In the genomic region with DNA sequence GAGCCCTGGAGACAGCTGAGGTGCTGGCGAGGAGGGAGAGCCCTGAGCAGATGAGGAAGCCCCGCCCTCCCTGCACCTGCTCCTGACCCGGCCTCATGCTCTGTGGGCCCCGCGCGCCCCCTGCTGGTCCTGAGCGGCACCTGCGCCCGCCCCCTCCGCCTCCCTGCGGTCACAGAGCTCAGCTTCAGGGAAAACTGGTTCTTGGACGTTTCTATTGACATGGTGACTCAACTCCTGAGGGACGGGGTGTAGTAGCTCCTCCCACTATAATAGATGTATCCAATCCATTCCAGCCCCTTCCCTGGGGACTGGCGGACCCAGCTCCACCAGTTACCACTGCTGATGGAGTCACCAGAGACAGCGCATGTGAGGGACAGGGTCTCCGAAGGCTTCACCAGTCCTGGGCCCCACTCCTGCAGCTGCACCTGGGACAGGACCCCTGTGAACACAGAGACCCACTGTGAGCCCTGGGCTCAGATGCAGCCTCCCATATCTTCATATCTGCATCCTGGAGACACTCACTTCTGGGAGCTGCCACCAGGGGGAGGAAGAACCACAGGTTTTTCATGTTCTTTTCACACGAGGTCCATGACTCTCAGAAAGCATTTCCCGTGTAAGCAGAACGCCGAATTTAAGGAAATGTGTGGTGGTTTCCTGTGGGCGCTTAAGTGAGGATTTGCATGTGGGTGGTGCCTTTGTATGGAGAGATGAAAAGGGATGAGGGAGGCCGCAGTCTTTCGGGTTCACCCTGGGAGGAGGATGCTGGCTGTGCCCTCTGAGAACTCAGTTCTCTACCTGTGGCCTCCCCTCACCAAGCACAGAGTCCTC, we compare ENCODE assay signal across 8 cellular contexts.
DNase-seq lines count a peak whose midpoint lies in the region; ATAC-seq and TF ChIP-seq lines count a peak whose summit lies in the region.

No MANE protein-coding gene starts in this region.

- H3K27me3 ChIP-seq in KMS-11 (ENCODE audit: insufficient read depth, low read depth), result no peaks in the 10 kb centered on the region
- peaks cover 0 to 8% of the 10 kb centered on the region in 2 experiments for H3K27me3 ChIP-seq in mesenchymal stem cell (ENCODE audit: control insufficient read depth in 1 of 2, insufficient read depth in 1 of 2, low read length in 2 of 2)

- H4K8ac ChIP-seq in mesenchymal stem cell (ENCODE audit: low read length), result no peak overlapping the region

- H3K18ac ChIP-seq in mesenchymal stem cell (ENCODE audit: low read depth in 1 of 2, low read length in 2 of 2), result no peak overlapping the region

- H3K9me3 Mint-ChIP-seq in stimulated activated effector memory CD8-positive, alpha-beta T cell treated with anti-CD3 and anti-CD28 coated beads, Interleukin-12 subunit alpha, Interleukin-12 subunit beta, amount 100 ng/mL, for 72 hours, result no peaks in the 10 kb centered on the region

- no peak overlapping the region for H4K91ac ChIP-seq in mesenchymal stem cell (ENCODE audit: low read length)

- H3K4me3 ChIP-seq in AG10803 (ENCODE audit: low read length) (no peak overlapping the region), KMS-11 (IDR thresholded peaks at IDR 0.05; ENCODE audit: insufficient read depth, low read depth, low read length) (no peak overlapping the region), mesenchymal stem cell (ENCODE audit: insufficient read depth in 1 of 2, low read depth in 1 of 2, low read length in 2 of 2) (no peak overlapping the region)

- no peak overlapping the region for H2BK15ac ChIP-seq in mesenchymal stem cell (ENCODE audit: low read depth, poor library complexity, severe bottlenecking)

- H3K4me1 Mint-ChIP-seq in stimulated activated effector memory CD8-positive, alpha-beta T cell treated with anti-CD3 and anti-CD28 coated beads, Interleukin-12 subunit alpha, Interleukin-12 subunit beta, amount 100 ng/mL, for 72 hours, result peaks cover 12% of the 10 kb centered on the region

- H3K23ac ChIP-seq in mesenchymal stem cell (ENCODE audit: low read length in 2 of 2), result no peak overlapping the region

- in situ Hi-C loops in SK-MEL-5 (cut with HindIII; ENCODE audit: low pct_unique_long_range_greater_than_20kb, low sequenced_read_pairs), result no loop called here

- no peak overlapping the region for H2AK5ac ChIP-seq in mesenchymal stem cell (ENCODE audit: low read length, severe bottlenecking)

- H3K79me2 ChIP-seq in KMS-11 (ENCODE audit: insufficient read depth, low read depth), result no peaks in the 10 kb centered on the region

- H3K36me3 Mint-ChIP-seq in stimulated activated effector memory CD8-positive, alpha-beta T cell treated with anti-CD3 and anti-CD28 coated beads, Interleukin-12 subunit alpha, Interleukin-12 subunit beta, amount 100 ng/mL, for 72 hours, result no peaks in the 10 kb centered on the region

- H3K9ac ChIP-seq in KMS-11, result peak overlapping the region; percentile 13; the same call in 1 of the 2 replicates
- H3K9ac ChIP-seq in mesenchymal stem cell (ENCODE audit: low read length), result no peak overlapping the region

- no peak overlapping the region for H3K14ac ChIP-seq in mesenchymal stem cell (ENCODE audit: low read length in 2 of 2)

- H3K4me1 ChIP-seq in KMS-11 (ENCODE audit: low read depth, poor library complexity, severe bottlenecking), result peaks cover 14% of the 10 kb centered on the region
- no peaks in the 10 kb centered on the region for H3K4me1 ChIP-seq in mesenchymal stem cell (ENCODE audit: control insufficient read depth, insufficient read depth, low read depth, low read length)

- H2BK120ac ChIP-seq in mesenchymal stem cell (ENCODE audit: low read depth, low read length), result no peak overlapping the region

- H3K9me3 ChIP-seq in mesenchymal stem cell (ENCODE audit: control insufficient read depth, low read length), result no peaks in the 10 kb centered on the region

- H3K4me2 ChIP-seq in KMS-11 (peak overlapping the region; percentile 81), mesenchymal stem cell (ENCODE audit: low read length, poor library complexity, severe bottlenecking) (no peak overlapping the region)

- H2AFZ ChIP-seq in KMS-11 (ENCODE audit: low read depth) (peak overlapping the region; percentile 87), mesenchymal stem cell (ENCODE audit: low read depth, low read length) (no peak overlapping the region)

- H2BK5ac ChIP-seq in mesenchymal stem cell (ENCODE audit: low read depth, low read length, poor library complexity, severe bottlenecking), result no peak overlapping the region

- no peaks in the 10 kb centered on the region for H3K36me3 ChIP-seq in KMS-11 (ENCODE audit: insufficient read depth)
- H3K36me3 ChIP-seq in mesenchymal stem cell (ENCODE audit: control insufficient read depth in 1 of 2, insufficient read depth in 2 of 2, low read depth in 1 of 2, low read length in 2 of 2), result no peaks in the 10 kb centered on the region

- H3K27ac ChIP-seq in KMS-11 (no peak overlapping the region), mesenchymal stem cell (ENCODE audit: low read length, poor library complexity, severe bottlenecking) (no peak overlapping the region)

- TF ChIP-seq CTCF in AG10803 (conservative IDR thresholded peaks at IDR 0.05; ENCODE audit: low read length) (peak; percentile 13; the same call in 1 of the 2 replicates), KMS-11 (conservative IDR thresholded peaks at IDR 0.05; ENCODE audit: low read depth, low read length) (peak; percentile 84)

- intact Hi-C loops in left colon (cut with DNase I, micrococcal nuclease), result no loop called here

- WGBS in mesenchymal stem cell, result 74% methylated on average over 23 of the region's 23 CpGs

- H4K20me1 ChIP-seq in KMS-11 (ENCODE audit: insufficient read depth), result no peaks in the 10 kb centered on the region

- ATAC-seq in GM18873 (IDR thresholded peaks at IDR 0.05; ENCODE audit: low FRiP score, unreplicated experiment) (peak; percentile 42), left colon (peak; percentile 95)
- peak; percentile 87 for ATAC-seq in stimulated activated effector memory CD8-positive, alpha-beta T cell treated with anti-CD3 and anti-CD28 coated beads, Interleukin-12 subunit alpha, Interleukin-12 subunit beta, amount 100 ng/mL, for 72 hours

- no peak overlapping the region for H3K4ac ChIP-seq in mesenchymal stem cell (ENCODE audit: low read depth in 1 of 2, low read length in 2 of 2)

- no peaks in the 10 kb centered on the region for H3K79me1 ChIP-seq in mesenchymal stem cell (replicated peaks; ENCODE audit: low read length, poor library complexity, severe bottlenecking)

- no peak overlapping the region for H2BK12ac ChIP-seq in mesenchymal stem cell (ENCODE audit: low read length in 2 of 2)

- peak overlapping the region; percentile 53 for H3K4me3 Mint-ChIP-seq in stimulated activated effector memory CD8-positive, alpha-beta T cell treated with anti-CD3 and anti-CD28 coated beads, Interleukin-12 subunit alpha, Interleukin-12 subunit beta, amount 100 ng/mL, for 72 hours

- H3K27ac Mint-ChIP-seq in stimulated activated effector memory CD8-positive, alpha-beta T cell treated with anti-CD3 and anti-CD28 coated beads, Interleukin-12 subunit alpha, Interleukin-12 subunit beta, amount 100 ng/mL, for 72 hours, result no peak overlapping the region

- DNase-seq in AG10803 (ENCODE audit: low read depth) (no peak), SK-MEL-5 (ENCODE audit: low read depth, low spot score) (peak; percentile 71), left colon (peak; percentile 84 to 90), mesenchymal stem cell (no peak)
- DNase-seq in activated T-helper 9 cell treated with anti-CD3 and anti-CD28 coated beads, Interleukin-2, amount 50 U/mL, for 16 hours (ENCODE audit: low read depth), result peak; percentile 79
- DNase-seq in stimulated activated effector memory CD8-positive, alpha-beta T cell treated with anti-CD3 and anti-CD28 coated beads, Interleukin-12 subunit alpha, Interleukin-12 subunit beta, amount 100 ng/mL, for 72 hours (ENCODE audit: low spot score in 2 of 2), result peak; percentile 85 to 93

Comparison
In these comparisons a context has a peak if more than half of its experiments do, and no peak if none do; other contexts are left out.
1. DNase-seq: peak in SK-MEL-5 (single experiment), activated T-helper 9 cell treated with anti-CD3 and anti-CD28 coated beads, Interleukin-2, amount 50 U/mL, for 16 hours (single experiment), left colon (2 of 2) and stimulated activated effector memory CD8-positive, alpha-beta T cell treated with anti-CD3 and anti-CD28 coated beads, Interleukin-12 subunit alpha, Interleukin-12 subunit beta, amount 100 ng/mL, for 72 hours (2 of 2); none in AG10803 (single experiment) and mesenchymal stem cell (single experiment).
2. ATAC-seq: peak in every context shown above with its lines; median percentile 95 in left colon; 87 in stimulated activated effector memory CD8-positive, alpha-beta T cell treated with anti-CD3 and anti-CD28 coated beads, Interleukin-12 subunit alpha, Interleukin-12 subunit beta, amount 100 ng/mL, for 72 hours; 42 in GM18873.